25 cellular contexts compared by ENCODE assay signal in the genomic region with DNA sequence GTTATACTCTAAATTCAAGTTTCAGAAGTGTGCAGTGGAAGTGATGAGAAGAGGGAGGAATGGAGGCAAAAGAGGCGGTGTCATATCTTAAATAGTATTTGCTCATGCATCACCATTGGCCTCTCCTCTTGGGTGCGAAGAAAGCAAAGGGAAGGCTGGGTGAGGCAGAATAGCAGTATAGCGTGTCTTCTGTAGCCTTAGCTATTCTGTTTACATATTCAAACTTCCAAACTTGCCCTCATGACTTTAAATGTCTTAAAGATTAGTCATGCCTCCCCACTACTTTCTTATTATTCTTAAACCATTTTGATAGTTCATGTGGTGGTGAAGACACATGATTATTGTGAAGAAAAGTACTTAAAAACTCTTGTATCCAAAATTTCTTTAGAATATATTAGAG.
DNase-seq lines count a peak whose midpoint lies in the region; ATAC-seq and TF ChIP-seq lines count a peak whose summit lies in the region.
"Had no signal": no experiment of that assay in that cellular context is flagged by ENCODE, and none has a peak within 500 bp of the region (broad histone marks: within the 10 kb centered on the region; RNA-seq: fewer than 3 reads in every experiment).

No MANE protein-coding gene starts in this region.

- no peak for TF ChIP-seq CTCF in fibroblast of lung (conservative IDR thresholded peaks at IDR 0.05 in 1 of 2, IDR thresholded peaks at IDR 0.05 in 1 of 2; ENCODE audit: low read depth in 1 of 2, low read length in 2 of 2)
- TF ChIP-seq CTCF in osteoblast (IDR thresholded peaks at IDR 0.05; ENCODE audit: extremely low read depth, low read depth, low read length): no peak

- peaks cover 34% of the 10 kb centered on the region for H3K4me1 ChIP-seq in SJSA1 (replicated peaks)
- peaks cover 6% of the 10 kb centered on the region for H3K4me1 ChIP-seq in fibroblast of lung (ENCODE audit: control insufficient read depth, extremely low read depth, insufficient read depth, low read length)
- H3K4me1 ChIP-seq in osteoblast (ENCODE audit: insufficient read depth, low read length): peaks cover 8% of the 10 kb centered on the region
- H3K4me1 ChIP-seq: prostate gland, tibial nerve had no signal

- peak overlapping the region; percentile 75 for H3K27ac ChIP-seq in SJSA1
- peak overlapping the region; percentile 34 for H3K27ac ChIP-seq in fibroblast of lung (ENCODE audit: insufficient read depth, low read length)
- H3K27ac ChIP-seq in osteoblast (ENCODE audit: low read depth, low read length): peak overlapping the region; percentile 42
- H3K27ac ChIP-seq: cardiac muscle cell, esophagus muscularis mucosa, KMS-11, prostate gland, tibial nerve had no signal

- CTCF ChIA-PET in activated CD4-positive, alpha-beta T cell treated with anti-CD3 and anti-CD28 coated beads, Interleukin-2, amount 10 ng/mL, durations not matched to agents 7 days and 5 days (lab: Charles Lee): interaction anchor here (1.5 kb wide), 1 partner anchor 381 kb away, joined by 3 read pairs; no protein-coding TSS in a partner anchor

- DNase-seq in EH (ENCODE audit: low read depth) (peak; percentile 88), SJSA1 (ENCODE audit: low read depth in 1 of 2, low spot score in 2 of 2) (peak; percentile 72 to 86), fibroblast of lung (ENCODE audit: low read depth in 2 of 2) (peak; percentile 76 to 81), osteoblast (ENCODE audit: insufficient read length, low spot score, missing footprints) (no peak), NCI-H2196 (lab: John Stamatoyannopoulos, UW; ENCODE audit: unreplicated experiment) (no peak)
- DNase-seq in activated CD4-positive, alpha-beta T cell treated with anti-CD3 and anti-CD28 coated beads, Interleukin-2, amount 10 ng/mL, durations not matched to agents 7 days and 5 days: no peak
- DNase-seq in stimulated activated CD4-positive, alpha-beta T cell treated with anti-CD3 and anti-CD28 coated beads, Interleukin-15, amount 100 ng/mL, for 24 hours: no peak
- DNase-seq: activated CD8-positive, alpha-beta T cell treated with anti-CD3 and anti-CD28 coated beads for 36 hours; activated T-cell treated with anti-CD3 and anti-CD28 coated beads, Interleukin-2, amount 50 U/mL, for 48 hours; H7; left cardiac atrium; NCI-H1105; NCI-H2107; NCI-H69; SIG-M5; T-helper 17 cell had no signal

- H3K27me3 Mint-ChIP-seq in activated CD4-positive, alpha-beta T cell treated with anti-CD3 and anti-CD28 coated beads, Interleukin-2, amount 10 ng/mL, durations not matched to agents 7 days and 5 days: no peaks in the 10 kb centered on the region
- H3K27me3 Mint-ChIP-seq: activated CD8-positive, alpha-beta T cell treated with anti-CD3 and anti-CD28 coated beads for 36 hours; activated naive CD8-positive, alpha-beta T cell; stimulated activated memory B cell treated with anti-CD40 and anti-IgM and Interleukin-4, amounts not matched to agents 10 μg/mL and 1 μg/mL and 100 μg/mL, for 72 hours; T-helper 17 cell had no signal

- H3K9me3 ChIP-seq in SJSA1 (replicated peaks) (no peaks in the 10 kb centered on the region), fibroblast of lung (ENCODE audit: control insufficient read depth, insufficient read depth, low read depth, low read length) (no peaks in the 10 kb centered on the region), osteoblast (ENCODE audit: low read depth, low read length) (no peaks in the 10 kb centered on the region)
- H3K9me3 ChIP-seq: esophagus muscularis mucosa, prostate gland, tibial nerve had no signal

- H4K20me1 ChIP-seq in fibroblast of lung (ENCODE audit: control insufficient read depth, extremely low read depth, insufficient read depth, low read length) (no peaks in the 10 kb centered on the region), osteoblast (ENCODE audit: insufficient read depth, low read length) (no peaks in the 10 kb centered on the region)

- H3K4me3 ChIP-seq in SJSA1 (no peak overlapping the region), fibroblast of lung (replicated peaks in 1 of 4; ENCODE audit: control extremely low read depth in 1 of 4, insufficient read depth in 1 of 4, low read depth in 3 of 4, low read length in 4 of 4) (no peak overlapping the region), osteoblast (ENCODE audit: insufficient read depth, low read length) (no peak overlapping the region)
- H3K4me3 ChIP-seq: cardiac muscle cell, esophagus muscularis mucosa, prostate gland, tibial nerve had no signal

- no peak overlapping the region for H3K9ac ChIP-seq in fibroblast of lung (ENCODE audit: insufficient read depth, low read length)
- H3K9ac ChIP-seq: KMS-11 had no signal

- ATAC-seq in GM19452 (IDR thresholded peaks at IDR 0.05; ENCODE audit: unreplicated experiment): no peak
- ATAC-seq: activated CD8-positive, alpha-beta T cell treated with anti-CD3 and anti-CD28 coated beads for 36 hours; left cardiac atrium; stimulated activated memory B cell treated with anti-CD40 and anti-IgM and Interleukin-4, amounts not matched to agents 10 μg/mL and 1 μg/mL and 100 μg/mL, for 72 hours; T-helper 17 cell had no signal

- no peak overlapping the region for H3K4me3 Mint-ChIP-seq in activated CD4-positive, alpha-beta T cell treated with anti-CD3 and anti-CD28 coated beads, Interleukin-2, amount 10 ng/mL, durations not matched to agents 7 days and 5 days
- H3K4me3 Mint-ChIP-seq: activated CD8-positive, alpha-beta T cell treated with anti-CD3 and anti-CD28 coated beads for 36 hours; activated naive CD8-positive, alpha-beta T cell; nephron; stimulated activated memory B cell treated with anti-CD40 and anti-IgM and Interleukin-4, amounts not matched to agents 10 μg/mL and 1 μg/mL and 100 μg/mL, for 72 hours; T-helper 17 cell had no signal

- POLR2A ChIA-PET in activated CD4-positive, alpha-beta T cell treated with anti-CD3 and anti-CD28 coated beads, Interleukin-2, amount 10 ng/mL, durations not matched to agents 7 days and 5 days (lab: Charles Lee): no interaction called here

- peaks cover 11% of the 10 kb centered on the region for H3K36me3 Mint-ChIP-seq in activated CD4-positive, alpha-beta T cell treated with anti-CD3 and anti-CD28 coated beads, Interleukin-2, amount 10 ng/mL, durations not matched to agents 7 days and 5 days (ENCODE audit: low read depth)

- no peaks in the 10 kb centered on the region for H3K9me3 Mint-ChIP-seq in activated CD4-positive, alpha-beta T cell treated with anti-CD3 and anti-CD28 coated beads, Interleukin-2, amount 10 ng/mL, durations not matched to agents 7 days and 5 days
- H3K9me3 Mint-ChIP-seq: activated CD8-positive, alpha-beta T cell treated with anti-CD3 and anti-CD28 coated beads for 36 hours; nephron; stimulated activated memory B cell treated with anti-CD40 and anti-IgM and Interleukin-4, amounts not matched to agents 10 μg/mL and 1 μg/mL and 100 μg/mL, for 72 hours had no signal

- H3K27ac Mint-ChIP-seq in activated CD4-positive, alpha-beta T cell treated with anti-CD3 and anti-CD28 coated beads, Interleukin-2, amount 10 ng/mL, durations not matched to agents 7 days and 5 days: no peak overlapping the region
- H3K27ac Mint-ChIP-seq: activated CD8-positive, alpha-beta T cell treated with anti-CD3 and anti-CD28 coated beads for 36 hours; activated naive CD8-positive, alpha-beta T cell; nephron; stimulated activated memory B cell treated with anti-CD40 and anti-IgM and Interleukin-4, amounts not matched to agents 10 μg/mL and 1 μg/mL and 100 μg/mL, for 72 hours; T-helper 17 cell had no signal

- H3K79me2 ChIP-seq in fibroblast of lung (ENCODE audit: control insufficient read depth, insufficient read depth, low read length): no peaks in the 10 kb centered on the region
- H3K79me2 ChIP-seq in osteoblast (ENCODE audit: insufficient read depth, low read length): no peaks in the 10 kb centered on the region

- H3K27me3 ChIP-seq in SJSA1 (replicated peaks) (no peaks in the 10 kb centered on the region), fibroblast of lung (ENCODE audit: control insufficient read depth, insufficient read depth, low read length) (no peaks in the 10 kb centered on the region), osteoblast (ENCODE audit: insufficient read depth, low read length) (no peaks in the 10 kb centered on the region)
- H3K27me3 ChIP-seq: cardiac muscle cell, esophagus muscularis mucosa, tibial nerve had no signal

- H3K36me3 ChIP-seq in SJSA1 (0 out of 2 replicates have a peak, but pooled peaks cover 6% of the 10 kb centered on the region), fibroblast of lung (ENCODE audit: control insufficient read depth, insufficient read depth, low read length) (peaks cover 1% of the 10 kb centered on the region), osteoblast (ENCODE audit: insufficient read depth, low read length) (peaks cover 4% of the 10 kb centered on the region)
- H3K36me3 ChIP-seq: prostate gland had no signal

- H3K4me2 ChIP-seq in fibroblast of lung (ENCODE audit: extremely low read depth, insufficient read depth, low read length): no peak overlapping the region
- no peak overlapping the region for H3K4me2 ChIP-seq in osteoblast (ENCODE audit: insufficient read depth, low read length)
- H3K4me2 ChIP-seq: KMS-11 had no signal

- H2AFZ ChIP-seq in fibroblast of lung (ENCODE audit: low read length) (no peak overlapping the region), osteoblast (ENCODE audit: low read length) (no peak overlapping the region)

- H3K4me1 Mint-ChIP-seq in activated CD4-positive, alpha-beta T cell treated with anti-CD3 and anti-CD28 coated beads, Interleukin-2, amount 10 ng/mL, durations not matched to agents 7 days and 5 days: no peaks in the 10 kb centered on the region
- H3K4me1 Mint-ChIP-seq: nephron; stimulated activated memory B cell treated with anti-CD40 and anti-IgM and Interleukin-4, amounts not matched to agents 10 μg/mL and 1 μg/mL and 100 μg/mL, for 72 hours had no signal

Comparison
In these comparisons a context has a peak if more than half of its experiments do, and no peak if none do; other contexts are left out.
1. DNase-seq: peak in EH (single experiment), SJSA1 (2 of 2) and fibroblast of lung (2 of 2); none in osteoblast (single experiment), activated CD4-positive, alpha-beta T cell treated with anti-CD3 and anti-CD28 coated beads, Interleukin-2, amount 10 ng/mL, durations not matched to agents 7 days and 5 days (single experiment), NCI-H2196 (single experiment) and stimulated activated CD4-positive, alpha-beta T cell treated with anti-CD3 and anti-CD28 coated beads, Interleukin-15, amount 100 ng/mL, for 24 hours (single experiment).
2. Peak in every context shown above with its lines, with median percentiles within 50 percentile points of each other: H3K27ac ChIP-seq.